6 cellular contexts compared by ENCODE assay signal in the genomic region with DNA sequence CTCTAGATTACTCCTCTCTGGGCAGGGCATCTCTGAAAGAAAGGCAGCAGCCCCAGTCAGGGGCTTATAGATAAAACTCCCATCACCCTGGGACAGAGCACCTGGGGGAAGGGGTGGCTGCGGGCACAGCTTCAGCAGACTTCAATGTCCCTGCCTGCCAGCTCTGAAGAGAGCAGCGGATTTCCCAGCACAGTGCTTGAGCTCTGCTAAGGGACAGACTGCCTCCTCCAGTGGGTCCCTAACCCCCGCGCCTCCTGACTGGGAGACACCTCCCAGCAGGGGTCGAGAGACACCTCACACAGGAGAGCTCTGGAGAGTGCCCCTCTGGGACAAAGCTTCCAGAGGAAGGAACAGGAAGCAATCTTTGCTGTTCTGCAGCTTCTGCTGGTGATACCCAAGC. TPM values are rescaled to one million over a fixed set of nuclear protein-coding genes. Genes with fewer than 3 reads are reported as not detected.
DNase-seq lines count a peak whose midpoint lies in the region; TF ChIP-seq lines count a peak whose summit lies in the region.
"Not testable (repeated sequence)": the region's sequence is repeated elsewhere in the genome, so short reads cannot be mapped to it uniquely, and the experiment has no call there.
"Had no signal": no experiment of that assay in that cellular context is flagged by ENCODE, and none has a peak within 500 bp of the region (broad histone marks: within the 10 kb centered on the region; RNA-seq: fewer than 3 reads in every experiment).

No MANE protein-coding gene starts in this region.

- H3K9me3 Mint-ChIP-seq in chondrocyte (ENCODE audit: low read depth) = peaks cover 77% of the 10 kb centered on the region

- H3K27me3 Mint-ChIP-seq in chondrocyte (ENCODE audit: low read depth) = not testable (repeated sequence)

- intact Hi-C loops in posterior vena cava (cut with DNase I) = not testable (repeated sequence)

- DNase-seq in chondrocyte (ENCODE audit: low spot score) (peak; percentile 72), posterior vena cava (ENCODE audit: low spot score) (peak; percentile 42)

- H3K36me3 Mint-ChIP-seq in chondrocyte (ENCODE audit: low read depth) = peaks cover 25% of the 10 kb centered on the region

- not testable (repeated sequence) for H3K4me1 Mint-ChIP-seq in chondrocyte (ENCODE audit: low read depth)

- TF ChIP-seq CTCF in chondrocyte (IDR thresholded peaks at IDR 0.05) = not testable (repeated sequence)

- H3K4me3 Mint-ChIP-seq in chondrocyte (ENCODE audit: unreplicated experiment) = not testable (repeated sequence)

- not testable (repeated sequence) for H3K27ac Mint-ChIP-seq in chondrocyte (ENCODE audit: unreplicated experiment)

RNA-seq across cellular contexts. Expression of gene CCDC181, which starts 18.9 kb away (rescaled TPM):
- total RNA-seq in chondrocyte = 0.80 to 1.2 TPM (median 0.90 TPM) in 3 replicates
- under 1 TPM; 0.51 to 0.95 TPM for total RNA-seq in posterior vena cava
- total RNA-seq: B cell; CD4-positive, alpha-beta T cell; CD4-positive, CD25-positive, alpha-beta regulatory T cell; CD8-positive, alpha-beta T cell had no signal

RNA-seq across cellular contexts. Expression of gene BLZF1, which starts 40.3 kb away (rescaled TPM):
- total RNA-seq in chondrocyte (26.4 to 35.8 TPM (median 30.0 TPM) in 3 replicates), posterior vena cava (10 to 100 TPM; 27.5 to 28.5 TPM)

RNA-seq across cellular contexts. Expression of gene NME7, which starts 40.7 kb away (rescaled TPM):
- total RNA-seq in chondrocyte (13.9 to 23.5 TPM (median 14.7 TPM) in 3 replicates), posterior vena cava (10 to 100 TPM; 13.6 to 14.2 TPM)
